ENCODE assay signal across 8 cellular contexts in the genomic region with DNA sequence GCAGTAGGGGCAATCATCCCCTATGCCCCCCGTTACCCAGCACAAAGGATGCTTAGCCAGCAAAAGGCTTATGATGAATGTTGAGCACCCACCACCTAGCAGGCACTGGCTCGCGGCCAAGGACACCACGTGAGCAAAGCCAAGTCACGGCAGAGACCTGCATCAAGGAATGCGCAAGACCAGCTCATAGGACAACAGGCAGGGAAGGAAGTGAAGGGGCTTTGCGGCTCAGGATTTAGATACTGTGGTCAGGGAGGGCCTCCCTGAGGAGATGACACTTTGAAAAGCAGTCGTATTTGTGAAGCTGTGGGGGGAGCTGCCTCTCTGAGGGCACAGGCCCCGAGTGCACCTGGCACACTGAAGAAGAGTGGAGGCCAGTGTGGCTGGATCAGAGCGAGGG. TPM values are rescaled to one million over a fixed set of nuclear protein-coding genes. Genes with fewer than 3 reads are reported as not detected.
A peak's percentile ranks its signal among the peaks of the same experiment; 100 is the strongest.
DNase-seq lines count a peak whose midpoint lies in the region; ATAC-seq and TF ChIP-seq lines count a peak whose summit lies in the region.

No MANE protein-coding gene starts in this region.

- TF ChIP-seq CTCF in DND-41 (IDR thresholded peaks at IDR 0.05; ENCODE audit: borderline replicate concordance, extremely low read depth, low read length, poor library complexity, severe bottlenecking), result no peak
- TF ChIP-seq CTCF in fibroblast of lung (conservative IDR thresholded peaks at IDR 0.05 in 1 of 2, IDR thresholded peaks at IDR 0.05 in 1 of 2; ENCODE audit: low read depth in 1 of 2, low read length in 2 of 2), result no peak

- H3K79me2 ChIP-seq in DND-41 (ENCODE audit: insufficient read depth, low read length) (peaks cover 69% of the 10 kb centered on the region), fibroblast of lung (ENCODE audit: control insufficient read depth, insufficient read depth, low read length) (peaks cover 90% of the 10 kb centered on the region), Karpas-422 (ENCODE audit: low read length) (peaks cover 83% of the 10 kb centered on the region)

- H4K20me1 ChIP-seq in DND-41 (ENCODE audit: insufficient read depth, low read length) (peaks cover 81% of the 10 kb centered on the region), fibroblast of lung (ENCODE audit: control insufficient read depth, extremely low read depth, insufficient read depth, low read length) (no peaks in the 10 kb centered on the region), Karpas-422 (ENCODE audit: insufficient read depth, low read depth, low read length) (no peaks in the 10 kb centered on the region)

- peaks cover 43% of the 10 kb centered on the region for H3K36me3 ChIP-seq in DND-41 (ENCODE audit: insufficient read depth, low read length)
- H3K36me3 ChIP-seq in fibroblast of lung (ENCODE audit: control insufficient read depth, insufficient read depth, low read length), result peaks cover 7% of the 10 kb centered on the region
- H3K36me3 ChIP-seq in Karpas-422 (ENCODE audit: insufficient read depth, low read length), result no peaks in the 10 kb centered on the region

- H3K9me3 ChIP-seq in DND-41 (ENCODE audit: insufficient read depth, low read length, severe bottlenecking) (no peaks in the 10 kb centered on the region), fibroblast of lung (ENCODE audit: control insufficient read depth, insufficient read depth, low read depth, low read length) (no peaks in the 10 kb centered on the region), Karpas-422 (ENCODE audit: low read length) (no peaks in the 10 kb centered on the region)

- H3K27ac ChIP-seq in DND-41 (ENCODE audit: low read length) (peak overlapping the region; percentile 17; the same call in 1 of the 2 replicates), fibroblast of lung (ENCODE audit: insufficient read depth, low read length) (peak overlapping the region; percentile 30), Karpas-422 (ENCODE audit: low read length) (no peak overlapping the region)

- H3K27me3 ChIP-seq in DND-41 (ENCODE audit: insufficient read depth, low read length, poor library complexity) (no peaks in the 10 kb centered on the region), fibroblast of lung (ENCODE audit: control insufficient read depth, insufficient read depth, low read length) (no peaks in the 10 kb centered on the region), Karpas-422 (ENCODE audit: low read length) (no peaks in the 10 kb centered on the region)

- H3K4me3 ChIP-seq in DND-41 (ENCODE audit: low read depth in 1 of 2, low read length in 2 of 2) (no peak overlapping the region), fibroblast of lung (replicated peaks in 1 of 4; ENCODE audit: control extremely low read depth in 1 of 4, insufficient read depth in 1 of 4, low read depth in 3 of 4, low read length in 4 of 4) (no peak overlapping the region), Karpas-422 (ENCODE audit: low read length) (no peak overlapping the region)

- H3K9me2 ChIP-seq in Karpas-422 (replicated peaks; ENCODE audit: insufficient read depth, low read length), result no peaks in the 10 kb centered on the region

- H2AFZ ChIP-seq in DND-41 (ENCODE audit: low read depth, low read length) (no peak overlapping the region), fibroblast of lung (ENCODE audit: low read length) (no peak overlapping the region), Karpas-422 (ENCODE audit: low read length) (no peak overlapping the region)

- DNase-seq in DND-41 (peak; percentile 85), NCI-H2227 (lab: John Stamatoyannopoulos, UW; ENCODE audit: unreplicated experiment) (peak; percentile 67), fibroblast of lung (ENCODE audit: low read depth in 2 of 2) (peak; percentile 25 to 78), NCI-H1417 treated with DMSO at 0.1 percent for 48 hours (lab: John Stamatoyannopoulos, UW) (no peak), Karpas-422 (no peak), SW480 (ENCODE audit: low spot score) (no peak)
- peak; percentile 81 for DNase-seq in activated CD8-positive, alpha-beta memory T cell treated with anti-CD3 and anti-CD28 coated beads, Interleukin-2, amount 50 U/mL, for 48 hours
- peak; percentile 65 for DNase-seq in stimulated activated CD4-positive, alpha-beta T cell treated with anti-CD3 and anti-CD28 coated beads, Interleukin-15, amount 100 ng/mL, for 24 hours

- H3K4me1 ChIP-seq in DND-41 (ENCODE audit: insufficient read depth, low read length) (peaks cover 23% of the 10 kb centered on the region), fibroblast of lung (ENCODE audit: control insufficient read depth, extremely low read depth, insufficient read depth, low read length) (peaks cover 29% of the 10 kb centered on the region), Karpas-422 (ENCODE audit: low read length) (peaks cover 23% of the 10 kb centered on the region)

- H3K9ac ChIP-seq in DND-41 (ENCODE audit: low read depth, low read length) (no peak overlapping the region), fibroblast of lung (ENCODE audit: insufficient read depth, low read length) (no peak overlapping the region), Karpas-422 (ENCODE audit: low read length) (no peak overlapping the region)

- H3K4me2 ChIP-seq in DND-41 (ENCODE audit: insufficient read depth, low read length) (no peak overlapping the region), fibroblast of lung (ENCODE audit: extremely low read depth, insufficient read depth, low read length) (peak overlapping the region; percentile 36), Karpas-422 (ENCODE audit: low read depth, low read length, poor library complexity, severe bottlenecking) (no peak overlapping the region)

- peak; percentile 78 for ATAC-seq in DND-41 (ENCODE audit: insufficient read depth, low read depth)

RNA-seq across cellular contexts. Expression of a gene that starts 32.8 kb away (rescaled TPM):
- 7.4 and 18.0 TPM in 2 replicates for total RNA-seq in fibroblast of lung
- polyA plus RNA-seq in fibroblast of lung, result 29.2 and 32.0 TPM in 2 replicates
- 21.3 and 28.0 TPM in 2 replicates for polyA plus RNA-seq in fibroblast of lung (2012)
- 52.3 and 55.9 TPM in 2 replicates for polyA minus RNA-seq in fibroblast of lung (ENCODE audit: low replicate concordance)
- total RNA-seq in Karpas-422 (2014; rRNA removed; shearing (Covaris generic); ENCODE audit: low replicate concordance), result 16.7 and 20.8 TPM in 2 replicates

Comparison
In these comparisons a context has a peak if more than half of its experiments do, and no peak if none do; other contexts are left out.
1. DNase-seq: peak in DND-41 (single experiment), NCI-H2227 (single experiment), activated CD8-positive, alpha-beta memory T cell treated with anti-CD3 and anti-CD28 coated beads, Interleukin-2, amount 50 U/mL, for 48 hours (single experiment), fibroblast of lung (2 of 2) and stimulated activated CD4-positive, alpha-beta T cell treated with anti-CD3 and anti-CD28 coated beads, Interleukin-15, amount 100 ng/mL, for 24 hours (single experiment); none in NCI-H1417 treated with DMSO at 0.1 percent for 48 hours (single experiment), Karpas-422 (single experiment) and SW480 (single experiment).